ENCODE assay signal across 8 cellular contexts in genomic region chr2:219278655-219279150, GRCh38. TPM values are rescaled to one million over a fixed set of nuclear protein-coding genes. Genes with fewer than 3 reads are reported as not detected.
A peak's percentile ranks its signal among the peaks of the same experiment; 100 is the strongest.
DNase-seq lines count a peak whose midpoint lies in the region; ATAC-seq and TF ChIP-seq lines count a peak whose summit lies in the region.

No MANE protein-coding gene starts in this region.

- H3K27ac Mint-ChIP-seq in naive B cell = peak overlapping the region; percentile 98 to 100 (median 100)

- peak overlapping the region; percentile 41 for H3K9ac ChIP-seq in IMR-90 (ENCODE audit: low read depth, low read length)

- peaks cover 30% of the 10 kb centered on the region for H3K36me3 ChIP-seq in IMR-90 (ENCODE audit: control insufficient read depth, insufficient read depth, low read length)

- TF ChIP-seq POLR2A in IMR-90 (IDR thresholded peaks at IDR 0.05; ENCODE audit: low read depth, low read length) = no peak
- no peak for TF ChIP-seq POLR2A in erythroblast (IDR thresholded peaks at IDR 0.05; ENCODE audit: low read length)

- no peak for ATAC-seq in IMR-90 (ENCODE audit: low read depth)
- ATAC-seq in naive B cell (ENCODE audit: low read depth in 2 of 2) = no peak
- no peak for ATAC-seq in HG03521 (IDR thresholded peaks at IDR 0.05; ENCODE audit: unreplicated experiment)

- H2AFZ ChIP-seq in IMR-90 (replicated peaks; ENCODE audit: low read length, poor library complexity) = peak overlapping the region; percentile 37

- intact Hi-C loops in IMR-90 (cut with micrococcal nuclease) = loop anchor here (1.0 to 5.0 kb wide), 3 partner anchors 11 to 101 kb away; partner anchors contain the start of genes ABCB6, CNPPD1 and RETREG2

- H2BK5ac ChIP-seq in IMR-90 (ENCODE audit: low read depth, low read length, poor library complexity, severe bottlenecking) = peak overlapping the region; percentile 77

- H3K27me3 Mint-ChIP-seq in naive B cell = no peaks in the 10 kb centered on the region

- peak overlapping the region; percentile 68 for H3K18ac ChIP-seq in IMR-90 (ENCODE audit: low read depth, low read length)

- in situ Hi-C loops in IMR-90 (cut with MboI; ENCODE audit: low sequenced_read_pairs) = no loop called here

- peaks cover 16 to 30% of the 10 kb centered on the region in 2 experiments for H3K79me1 ChIP-seq in IMR-90 (ENCODE audit: low read depth in 1 of 2, low read length in 2 of 2)

- CTCF ChIA-PET in IMR-90 (lab: Yijun Ruan, JAX) = interaction anchor here (0.6 to 3.2 kb wide), 9 partner anchors 9 to 107 kb away, joined by 3 to 29 read pairs (median 3); partner anchors contain the start of gene CNPPD1

- H3K27me3 ChIP-seq in IMR-90 (ENCODE audit: control insufficient read depth, insufficient read depth, low read length) = no peaks in the 10 kb centered on the region

- peak overlapping the region; percentile 91 for H2BK20ac ChIP-seq in IMR-90 (ENCODE audit: low read depth, low read length)

- peak; percentile 32; the same call in 1 of the 2 replicates for TF ChIP-seq RAD21 in IMR-90 (IDR thresholded peaks at IDR 0.05; ENCODE audit: low read length)

- peaks cover 5 to 10% of the 10 kb centered on the region in 2 donors for H3K36me3 Mint-ChIP-seq in naive B cell

- H4K91ac ChIP-seq in IMR-90 (ENCODE audit: insufficient read depth, low read depth, low read length) = peak overlapping the region; percentile 67

- H3K4me3 Mint-ChIP-seq in naive B cell = peak overlapping the region; percentile 83 to 96 (median 94)

- BruUV-seq in IMR-90 (replicated peaks; lab: Mats Ljungman, UMichigan) = no TSS peak

- WGBS in IMR-90 (ENCODE audit: extremely low coverage in 2 of 2, insufficient read length in 1 of 2), 2 experiments = 0% methylated on average over 1 of the region's 9 CpGs; no CpG with 5 or more reads in 1 of the 2 experiments

- DNase-seq in AG10803 (ENCODE audit: low read depth) (no peak), IMR-90 (no peak), naive B cell (no peak), NCI-H187 (lab: John Stamatoyannopoulos, UW) (no peak), NCI-H69 (lab: John Stamatoyannopoulos, UW) (no peak), erythroblast (lab: John Stamatoyannopoulos, UW) (no peak)

- H2AK5ac ChIP-seq in IMR-90 (ENCODE audit: low read depth, low read length) = peak overlapping the region; percentile 96; the same call in 1 of the 2 replicates

- POLR2A ChIA-PET in IMR-90 (lab: Charles Lee; ENCODE audit: unreplicated experiment) = interaction anchor here (0.6 kb wide), 1 partner anchor 43 kb away, joined by 8 read pairs; no protein-coding TSS in a partner anchor

- peak overlapping the region; percentile 72; the same call in 2 of the 3 replicates for H2BK15ac ChIP-seq in IMR-90 (ENCODE audit: low read depth, low read length)

- peak overlapping the region; percentile 90 for H4K5ac ChIP-seq in IMR-90 (ENCODE audit: low read depth, low read length)

- peak overlapping the region; percentile 42 for H3K4me3 ChIP-seq in AG10803 (ENCODE audit: low read length)
- H3K4me3 ChIP-seq in IMR-90 (ENCODE audit: insufficient read depth, low read depth, low read length) = no peak overlapping the region; the same call in 1 of the 2 replicates

- peaks cover 14% of the 10 kb centered on the region for H3K9me1 ChIP-seq in IMR-90 (ENCODE audit: insufficient read depth, low read length)

- peaks cover 20% of the 10 kb centered on the region for H3K4me1 ChIP-seq in IMR-90 (ENCODE audit: control insufficient read depth, insufficient read depth, low read length)

- H3K27ac ChIP-seq in IMR-90 (ENCODE audit: insufficient read depth, low read length) (peak overlapping the region; percentile 73), cingulate gyrus (ENCODE audit: low read depth, low read length) (peak overlapping the region; percentile 100)

- TF ChIP-seq CTCF in AG10803 (conservative IDR thresholded peaks at IDR 0.05; ENCODE audit: low read length) (no peak), IMR-90 (conservative IDR thresholded peaks at IDR 0.05; ENCODE audit: low read depth, low read length) (no peak)

- H3K4me1 Mint-ChIP-seq in naive B cell = peaks cover 36 to 44% (median 39%) of the 10 kb centered on the region in 3 donors

- peak overlapping the region; percentile 87; a peak in 3 of 4 replicates for H4K8ac ChIP-seq in IMR-90 (ENCODE audit: low read depth in 2 of 2, low read length in 2 of 2)

- H4K20me1 ChIP-seq in IMR-90 (ENCODE audit: insufficient read depth, low read length) = no peaks in the 10 kb centered on the region

- H3K4ac ChIP-seq in IMR-90 (ENCODE audit: low read depth, low read length) = peak overlapping the region; percentile 85

- H3K4me2 ChIP-seq in IMR-90 (ENCODE audit: low read depth, low read length) = peak overlapping the region; percentile 53

- H2AK9ac ChIP-seq in IMR-90 (replicated peaks; ENCODE audit: low read depth, low read length, poor library complexity) = peak overlapping the region; percentile 48

- no peaks in the 10 kb centered on the region for H3K9me3 ChIP-seq in IMR-90 (ENCODE audit: control insufficient read depth, insufficient read depth, low read length)

- H3K56ac ChIP-seq in IMR-90 (ENCODE audit: extremely low read depth, insufficient read depth, low read length) = peak overlapping the region; percentile 64

- peak overlapping the region; percentile 83; the same call in 1 of the 2 replicates for H3K23ac ChIP-seq in IMR-90 (ENCODE audit: low read depth, low read length)

- peak overlapping the region; percentile 96 for H2BK120ac ChIP-seq in IMR-90 (ENCODE audit: low read depth, low read length)

- H3K9me3 Mint-ChIP-seq in naive B cell = no peaks in the 10 kb centered on the region

- peak overlapping the region; percentile 88 for H3K14ac ChIP-seq in IMR-90 (replicated peaks; ENCODE audit: low read depth, low read length)

- dilution Hi-C loops in IMR-90 (cut with HindIII; ENCODE audit: low sequenced_read_pairs, unreplicated experiment) = no loop called here

TF ChIP-seq in IMR-90, 13 proteins besides CTCF, POLR2A, EP300 and RAD21:
- TF ChIP-seq NFE2L2 (IDR thresholded peaks at IDR 0.05; ENCODE audit: low read depth, low read length) = no peak
- no peak for TF ChIP-seq USF2 (IDR thresholded peaks at IDR 0.05; ENCODE audit: low read depth, low read length)
- TF ChIP-seq BHLHE40 (IDR thresholded peaks at IDR 0.05; ENCODE audit: low read depth, low read length) = no peak
- no peak for TF ChIP-seq MXI1 (IDR thresholded peaks at IDR 0.05; ENCODE audit: borderline replicate concordance, low read depth, low read length)
- peak; percentile 97 for TF ChIP-seq FOS (IDR thresholded peaks at IDR 0.05; ENCODE audit: low read depth, low read length)
- TF ChIP-seq SMC3 (IDR thresholded peaks at IDR 0.05; ENCODE audit: low read depth, low read length) = peak; percentile 11; the same call in 1 of the 2 replicates
- TF ChIP-seq CHD1 (IDR thresholded peaks at IDR 0.05; ENCODE audit: low read depth, low read length) = no peak

RNA-seq across cellular contexts. Expression of gene DNAJB2, which starts 0.5 kb away (rescaled TPM):
- total RNA-seq in IMR-90 (2012; rRNA removed) = 30.6 and 43.0 TPM in 2 replicates
- polyA plus RNA-seq in IMR-90 (2012; rRNA removed) (45.8 and 50.7 TPM in 2 replicates), naive B cell (ENCODE audit: low read depth in 6 of 6) (10 to 100 TPM in 1 of 6 donors, 1 to 10 TPM in 5; 1.1 to 12.9 (median 8.8) TPM)
- 48.2 and 52.0 TPM in 2 replicates for polyA plus RNA-seq in IMR-90 (2012; cell fraction: cytosol; rRNA removed)
- polyA plus RNA-seq in IMR-90 (2012; cell fraction: nucleus; rRNA removed; ENCODE audit: low replicate concordance) = 150 and 169 TPM in 2 replicates

RNA-seq across cellular contexts. Expression of gene TUBA4A, which starts 25.0 kb away (rescaled TPM):
- total RNA-seq in IMR-90 (2012; rRNA removed) = 21.9 and 26.1 TPM in 2 replicates
- polyA plus RNA-seq in IMR-90 (2012; rRNA removed) (30.3 and 35.6 TPM in 2 replicates), naive B cell (ENCODE audit: low read depth in 6 of 6) (100 to 1,000 TPM; 129 to 165 (median 149) TPM)
- 19.5 and 39.0 TPM in 2 replicates for polyA plus RNA-seq in IMR-90 (2012; cell fraction: cytosol; rRNA removed)
- polyA plus RNA-seq in IMR-90 (2012; cell fraction: nucleus; rRNA removed; ENCODE audit: low replicate concordance) = 46.8 and 128 TPM in 2 replicates

RNA-seq across cellular contexts. Expression of gene TUBA4B, which starts 25.7 kb away (rescaled TPM):
- not detected in 2 replicates for total RNA-seq in IMR-90 (2012; rRNA removed)
- polyA plus RNA-seq in IMR-90 (2012; rRNA removed) = not detected in 2 replicates
- polyA plus RNA-seq in IMR-90 (2012; cell fraction: cytosol; rRNA removed) = not detected in 2 replicates
- polyA plus RNA-seq in IMR-90 (2012; cell fraction: nucleus; rRNA removed; ENCODE audit: low replicate concordance) = 0.05 TPM in 1 of 2 replicates, not detected in the other
- polyA plus RNA-seq in naive B cell (ENCODE audit: low read depth in 6 of 6) = not detected

RNA-seq across cellular contexts. Expression of gene PTPRN, which starts 30.5 kb away (rescaled TPM):
- 4.4 and 5.2 TPM in 2 replicates for total RNA-seq in IMR-90 (2012; rRNA removed)
- 21.4 and 22.0 TPM in 2 replicates for polyA plus RNA-seq in IMR-90 (2012; rRNA removed)
- polyA plus RNA-seq in IMR-90 (2012; cell fraction: cytosol; rRNA removed) = 16.3 and 28.2 TPM in 2 replicates
- 20.4 and 43.0 TPM in 2 replicates for polyA plus RNA-seq in IMR-90 (2012; cell fraction: nucleus; rRNA removed; ENCODE audit: low replicate concordance)
- polyA plus RNA-seq in naive B cell (ENCODE audit: low read depth in 6 of 6) = under 1 TPM in 4 of 6 donors, not detected in 2; 0.29 to 0.80 (median 0.59) TPM

RNA-seq across cellular contexts. Expression of gene STK16, which starts 33.4 kb away (rescaled TPM):
- 35.0 and 44.4 TPM in 2 replicates for total RNA-seq in IMR-90 (2012; rRNA removed)
- polyA plus RNA-seq in IMR-90 (2012; rRNA removed) (40.3 and 50.1 TPM in 2 replicates), naive B cell (ENCODE audit: low read depth in 6 of 6) (10 to 100 TPM; 14.7 to 28.3 (median 21.9) TPM)
- polyA plus RNA-seq in IMR-90 (2012; cell fraction: cytosol; rRNA removed) = 45.9 and 72.9 TPM in 2 replicates
- polyA plus RNA-seq in IMR-90 (2012; cell fraction: nucleus; rRNA removed; ENCODE audit: low replicate concordance) = 49.3 and 58.9 TPM in 2 replicates
